In genomic region chr10:66762218-66762729, GRCh38 we compare ENCODE assay signal across 19 cellular contexts.
"Had no signal": no experiment of that assay in that cellular context is flagged by ENCODE, and none has a peak within 500 bp of the region (broad histone marks: within the 10 kb centered on the region; RNA-seq: fewer than 3 reads in every experiment).

No MANE protein-coding gene starts in this region.

- H3K4me1 ChIP-seq: colonic mucosa, esophagus muscularis mucosa, foreskin keratinocyte, heart right ventricle, left lung, lower lobe of right lung had no signal

- H3K36me3 ChIP-seq: colonic mucosa, esophagus muscularis mucosa, left lung, lower lobe of right lung had no signal

- H3K27ac ChIP-seq: colonic mucosa, epithelial cell of prostate, esophagus muscularis mucosa, heart right ventricle, left lung, lower lobe of right lung had no signal

- DNase-seq: colonic mucosa; cortex of kidney; effector CD8-positive, alpha-beta T cell; effector memory CD8-positive, alpha-beta T cell; endodermal cell; erythroblast; foreskin keratinocyte; glutamatergic neuron; head of caudate nucleus; heart right ventricle; hippocampal formation; left cardiac atrium; left lung; left ventricle myocardium superior; lower lobe of right lung; mesenchymal stem cell; mucosa of descending colon had no signal

- H3K9me3 ChIP-seq: colonic mucosa, esophagus muscularis mucosa, heart right ventricle, left lung, lower lobe of right lung, mucosa of descending colon had no signal

- H3K4me3 ChIP-seq: colonic mucosa, esophagus muscularis mucosa, heart right ventricle, left lung, lower lobe of right lung, mucosa of descending colon had no signal

- H3K27me3 ChIP-seq: colonic mucosa, esophagus muscularis mucosa, foreskin keratinocyte, heart right ventricle, left lung had no signal

- ATAC-seq: effector memory CD8-positive, alpha-beta T cell; foreskin keratinocyte; heart right ventricle; left cardiac atrium; left lung; left ventricle myocardium superior; lower lobe of right lung; mucosa of descending colon had no signal
